ENCODE assay signal across 15 cellular contexts in the genomic region with DNA sequence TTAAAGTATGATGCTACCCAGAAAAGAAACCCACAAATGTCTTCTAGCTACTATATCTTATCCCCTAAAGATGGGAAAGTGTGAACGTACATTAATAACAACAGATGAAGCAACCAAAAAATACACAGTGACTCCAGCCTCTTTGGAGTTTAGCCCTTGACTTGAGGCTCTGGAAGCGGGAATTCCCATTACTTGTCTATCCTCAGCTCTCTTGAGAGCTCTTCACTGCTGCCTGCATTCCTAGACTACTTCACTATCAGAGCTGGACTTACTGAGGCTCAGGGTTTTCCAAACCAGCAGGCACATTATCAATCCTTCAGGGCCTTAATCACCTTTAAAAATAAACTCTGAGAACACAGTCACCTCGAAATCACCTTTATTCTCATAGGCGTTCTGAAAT. TPM values are rescaled to one million over a fixed set of nuclear protein-coding genes. Genes with fewer than 3 reads are reported as not detected.
A peak's percentile ranks its signal among the peaks of the same experiment; 100 is the strongest.
DNase-seq lines count a peak whose midpoint lies in the region; ATAC-seq and TF ChIP-seq lines count a peak whose summit lies in the region.
"Had no signal": no experiment of that assay in that cellular context is flagged by ENCODE, and none has a peak within 500 bp of the region (broad histone marks: within the 10 kb centered on the region; RNA-seq: fewer than 3 reads in every experiment).

No MANE protein-coding gene starts in this region.

- no peaks in the 10 kb centered on the region for H3K79me2 ChIP-seq in neural progenitor cell (ENCODE audit: low read depth)

- no peak overlapping the region for H3K4me3 ChIP-seq in cardiac muscle cell
- H3K4me3 ChIP-seq in right cardiac atrium (ENCODE audit: low read length), result no peak overlapping the region
- H3K4me3 ChIP-seq in left lung, result no peak overlapping the region
- H3K4me3 ChIP-seq in neural progenitor cell, result no peak overlapping the region
- H3K4me3 ChIP-seq in endodermal cell (ENCODE audit: low read length), result no peak overlapping the region
- H3K4me3 ChIP-seq: HAP-1 had no signal

- no peaks in the 10 kb centered on the region for H3K27me3 ChIP-seq in cardiac muscle cell
- no peaks in the 10 kb centered on the region for H3K27me3 ChIP-seq in right cardiac atrium (ENCODE audit: control insufficient read depth, insufficient read depth)
- peaks cover 0 to 27% of the 10 kb centered on the region in 2 donors for H3K27me3 ChIP-seq in left lung
- H3K27me3 ChIP-seq in neural progenitor cell, result no peaks in the 10 kb centered on the region
- H3K27me3 ChIP-seq in endodermal cell (ENCODE audit: control insufficient read depth, insufficient read depth, low read length, poor library complexity, severe bottlenecking), result no peaks in the 10 kb centered on the region

- H3K4me1 Mint-ChIP-seq in neural progenitor cell (peaks cover 6% of the 10 kb centered on the region), CD14-positive monocyte (peaks cover 12% of the 10 kb centered on the region), glutamatergic neuron (ENCODE audit: low read depth, unreplicated experiment) (no peaks in the 10 kb centered on the region), endodermal cell (peaks cover 3% of the 10 kb centered on the region)
- H3K4me1 Mint-ChIP-seq: CD8-positive, alpha-beta memory T cell had no signal

- no peak overlapping the region for H3K9ac ChIP-seq in neural progenitor cell
- no peak overlapping the region for H3K9ac ChIP-seq in endodermal cell (ENCODE audit: extremely low read depth, low read length, poor library complexity, severe bottlenecking)

- H3K4me1 ChIP-seq in cardiac muscle cell (ENCODE audit: low read depth), result peaks cover 12% of the 10 kb centered on the region
- no peaks in the 10 kb centered on the region for H3K4me1 ChIP-seq in right cardiac atrium (ENCODE audit: control insufficient read depth, insufficient read depth, low read length)
- peaks cover 9 to 13% of the 10 kb centered on the region in 2 donors for H3K4me1 ChIP-seq in left lung
- H3K4me1 ChIP-seq in neural progenitor cell, result peaks cover 4% of the 10 kb centered on the region
- no peaks in the 10 kb centered on the region for H3K4me1 ChIP-seq in endodermal cell (ENCODE audit: control insufficient read depth, insufficient read depth, low read length)
- H3K4me1 ChIP-seq: Caco-2, HAP-1 had no signal

- H3K36me3 Mint-ChIP-seq in neural progenitor cell (no peaks in the 10 kb centered on the region), CD14-positive monocyte (no peaks in the 10 kb centered on the region), glutamatergic neuron (ENCODE audit: unreplicated experiment) (no peaks in the 10 kb centered on the region), endodermal cell (ENCODE audit: low read depth) (no peaks in the 10 kb centered on the region)

- 46% methylated on average over 4 of the region's 4 CpGs for WGBS in right cardiac atrium
- WGBS in endodermal cell (ENCODE audit: insufficient coverage in 1 of 2, insufficient read length in 1 of 2), 2 experiments, result 87 to 95% methylated on average over 4 of the region's 4 CpGs

- H3K27ac ChIP-seq in cardiac muscle cell (peak overlapping the region; percentile 42), right cardiac atrium (ENCODE audit: low read length) (no peak overlapping the region), left lung (no peak overlapping the region), neural progenitor cell (no peak overlapping the region), endodermal cell (ENCODE audit: low read depth, low read length) (no peak overlapping the region)
- H3K27ac ChIP-seq: 22Rv1 had no signal

- peak overlapping the region; percentile 97 for H2AFZ ChIP-seq in neural progenitor cell (replicated peaks)

- H3K27me3 Mint-ChIP-seq in neural progenitor cell (ENCODE audit: insufficient read depth, low read depth), result no peaks in the 10 kb centered on the region
- peaks cover 38 to 56% (median 47%) of the 10 kb centered on the region in 3 donors for H3K27me3 Mint-ChIP-seq in CD14-positive monocyte (ENCODE audit: low read depth in 3 of 3)
- no peaks in the 10 kb centered on the region for H3K27me3 Mint-ChIP-seq in glutamatergic neuron (ENCODE audit: unreplicated experiment)
- peaks cover 5% of the 10 kb centered on the region for H3K27me3 Mint-ChIP-seq in endodermal cell (ENCODE audit: insufficient read depth)

- no peak overlapping the region for H3K27ac Mint-ChIP-seq in neural progenitor cell
- H3K27ac Mint-ChIP-seq in CD14-positive monocyte, result no peak overlapping the region
- no peak overlapping the region for H3K27ac Mint-ChIP-seq in glutamatergic neuron (ENCODE audit: unreplicated experiment)
- H3K27ac Mint-ChIP-seq in endodermal cell, result no peak overlapping the region
- H3K27ac Mint-ChIP-seq: CD8-positive, alpha-beta memory T cell had no signal

- no peak overlapping the region for H3K4me2 ChIP-seq in neural progenitor cell

- H3K9me3 ChIP-seq in cardiac muscle cell (ENCODE audit: low read depth) (no peaks in the 10 kb centered on the region), right cardiac atrium (ENCODE audit: control insufficient read depth, low read length) (no peaks in the 10 kb centered on the region), left lung (no peaks in the 10 kb centered on the region), neural progenitor cell (ENCODE audit: low read depth) (no peaks in the 10 kb centered on the region), endodermal cell (ENCODE audit: control insufficient read depth, low read length) (no peaks in the 10 kb centered on the region)
- H3K9me3 ChIP-seq: Caco-2, HAP-1 had no signal

- H3K36me3 ChIP-seq in cardiac muscle cell, result no peaks in the 10 kb centered on the region
- H3K36me3 ChIP-seq in left lung, result no peaks in the 10 kb centered on the region
- H3K36me3 ChIP-seq in neural progenitor cell, result no peaks in the 10 kb centered on the region
- H3K36me3 ChIP-seq in endodermal cell (ENCODE audit: control insufficient read depth, insufficient read depth, low read length), result no peaks in the 10 kb centered on the region
- H3K36me3 ChIP-seq: HAP-1 had no signal

- DNase-seq in cardiac muscle cell (ENCODE audit: low read depth in 1 of 2, low spot score in 1 of 2) (peak in 1 of 2 donors; percentile 41), right cardiac atrium (no peak), left lung (no peak), neural progenitor cell (ENCODE audit: low spot score) (no peak), CD14-positive monocyte (ENCODE audit: low spot score) (no peak), glutamatergic neuron (no peak), endodermal cell (no peak)
- DNase-seq: Caco-2; CD8-positive, alpha-beta memory T cell had no signal

- no peak for ATAC-seq in right cardiac atrium
- ATAC-seq in left lung, result peak; percentile 62

- TF ChIP-seq CTCF in cardiac muscle cell (IDR thresholded peaks at IDR 0.05; ENCODE audit: low read depth, low read length), result no peak
- no peak for TF ChIP-seq CTCF in left lung (IDR thresholded peaks at IDR 0.05)
- TF ChIP-seq CTCF in neural progenitor cell (IDR thresholded peaks at IDR 0.05), result no peak
- TF ChIP-seq CTCF in CD14-positive monocyte (IDR thresholded peaks at IDR 0.05), result no peak
- TF ChIP-seq CTCF in glutamatergic neuron (IDR thresholded peaks at IDR 0.05; ENCODE audit: partially characterized antibody, unreplicated experiment), result no peak
- TF ChIP-seq CTCF in endodermal cell (conservative IDR thresholded peaks at IDR 0.05), result no peak

- H3K9me3 Mint-ChIP-seq in neural progenitor cell (no peaks in the 10 kb centered on the region), CD14-positive monocyte (peaks cover 2 to 7% (median 5%) of the 10 kb centered on the region in 7 donors), glutamatergic neuron (ENCODE audit: unreplicated experiment) (peaks cover 1% of the 10 kb centered on the region), endodermal cell (no peaks in the 10 kb centered on the region)
- H3K9me3 Mint-ChIP-seq: CD8-positive, alpha-beta memory T cell had no signal

- H3F3A ChIP-seq in neural progenitor cell (ENCODE audit: low read depth), result no peaks in the 10 kb centered on the region

- intact Hi-C loops in right cardiac atrium (cut with DNase I) (no loop called here), left lung (cut with DNase I) (no loop called here), CD14-positive monocyte (cut with micrococcal nuclease) (no loop called here)

- H3K4me3 Mint-ChIP-seq in neural progenitor cell, result peak overlapping the region; percentile 21
- H3K4me3 Mint-ChIP-seq in CD14-positive monocyte, result peak overlapping the region in 1 of 2 donors; percentile 79
- H3K4me3 Mint-ChIP-seq in glutamatergic neuron (ENCODE audit: unreplicated experiment), result no peak overlapping the region
- H3K4me3 Mint-ChIP-seq in endodermal cell, result no peak overlapping the region
- H3K4me3 Mint-ChIP-seq: CD8-positive, alpha-beta memory T cell had no signal

- H4K20me1 ChIP-seq in neural progenitor cell (ENCODE audit: low read depth), result no peaks in the 10 kb centered on the region

RNA-seq across cellular contexts. Expression of gene NME5, which starts 1.0 kb away (rescaled TPM):
- total RNA-seq in cardiac muscle cell (4.1 and 7.4 TPM in 2 replicates), right cardiac atrium (1 to 10 TPM; 5.0 to 6.8 (median 6.1) TPM), left lung (1 to 10 TPM; 5.9 to 7.0 TPM), neural progenitor cell (ENCODE audit: low replicate concordance) (6.7 and 8.0 TPM in 2 replicates), glutamatergic neuron (ENCODE audit: unreplicated experiment) (0.71 TPM), endodermal cell (1 to 10 TPM; 4.7 to 9.2 TPM)
- polyA plus RNA-seq in cardiac muscle cell (8.6 and 10.4 TPM in 2 replicates), right cardiac atrium (6.1 TPM), CD14-positive monocyte (not detected)
- 5.8 TPM for polyA plus RNA-seq in endodermal cell (2013, experiment 1 of 2)
- 5.3 TPM for polyA plus RNA-seq in endodermal cell (2013, experiment 2 of 2)
- total RNA-seq: A673; Caco-2; CD8-positive, alpha-beta memory T cell; HT1080 had no signal
- polyA plus RNA-seq: CD8-positive, alpha-beta memory T cell had no signal

RNA-seq across cellular contexts. Expression of gene BRD8, which starts 38.2 kb away (rescaled TPM):
- total RNA-seq in cardiac muscle cell (49.6 and 93.5 TPM in 2 replicates), right cardiac atrium (10 to 100 TPM; 22.2 to 38.7 (median 31.6) TPM), left lung (10 to 100 TPM; 42.0 to 45.4 TPM), neural progenitor cell (ENCODE audit: low replicate concordance) (113 and 150 TPM in 2 replicates), glutamatergic neuron (ENCODE audit: unreplicated experiment) (62.3 TPM), endodermal cell (100 to 1,000 TPM; 120 to 122 TPM)
- polyA plus RNA-seq in cardiac muscle cell (55.2 and 67.5 TPM in 2 replicates), right cardiac atrium (23.5 TPM), CD14-positive monocyte (10 to 100 TPM in 1 of 2 donors, 1 to 10 TPM in 1; 9.8 to 17.6 TPM)
- 94.7 TPM for polyA plus RNA-seq in endodermal cell (2013, experiment 1 of 2)
- 80.4 TPM for polyA plus RNA-seq in endodermal cell (2013, experiment 2 of 2)

RNA-seq across cellular contexts. Expression of gene KIF20A, which starts 38.6 kb away (rescaled TPM):
- total RNA-seq in cardiac muscle cell (8.6 and 106 TPM in 2 replicates), right cardiac atrium (1 to 10 TPM in 2 of 4 donors, under 1 TPM in 1, not detected in 1; 0.71 to 1.7 (median 1.4) TPM), left lung (10 to 100 TPM in 1 of 2 donors, 1 to 10 TPM in 1; 1.6 to 12.1 TPM), neural progenitor cell (ENCODE audit: low replicate concordance) (128 and 158 TPM in 2 replicates), glutamatergic neuron (ENCODE audit: unreplicated experiment) (8.7 TPM), endodermal cell (10 to 100 TPM; 58.0 to 74.6 TPM)
- polyA plus RNA-seq in cardiac muscle cell (7.2 and 127 TPM in 2 replicates), right cardiac atrium (0.18 TPM), CD14-positive monocyte (not detected)
- 84.5 TPM for polyA plus RNA-seq in endodermal cell (2013, experiment 1 of 2)
- polyA plus RNA-seq in endodermal cell (2013, experiment 2 of 2), result 92.9 TPM

RNA-seq across cellular contexts. Expression of gene WNT8A, which starts 56.4 kb away (rescaled TPM):
- total RNA-seq in cardiac muscle cell, result not detected in 2 replicates
- polyA plus RNA-seq in cardiac muscle cell, result not detected in 2 replicates
- not detected for total RNA-seq in right cardiac atrium
- not detected for polyA plus RNA-seq in right cardiac atrium
- not detected for total RNA-seq in left lung
- total RNA-seq in neural progenitor cell (ENCODE audit: low replicate concordance), result 0.25 TPM in 1 of 2 replicates, not detected in the other
- polyA plus RNA-seq in CD14-positive monocyte, result not detected
- total RNA-seq in glutamatergic neuron (ENCODE audit: unreplicated experiment), result not detected
- 1 to 10 TPM in 1 of 2 donors, under 1 TPM in 1; 0.49 to 2.2 TPM for total RNA-seq in endodermal cell
- 0.39 TPM for polyA plus RNA-seq in endodermal cell (2013, experiment 1 of 2)
- polyA plus RNA-seq in endodermal cell (2013, experiment 2 of 2), result 0.62 TPM
- total RNA-seq: A673; Caco-2; CD8-positive, alpha-beta memory T cell; H1; HT1080 had no signal
- polyA plus RNA-seq: BJ; CD8-positive, alpha-beta memory T cell had no signal
